Comparison of ENCODE assay signal across 8 cellular contexts in genomic region chr7:34972739-34973399, GRCh38.
A peak's percentile ranks its signal among the peaks of the same experiment; 100 is the strongest.
DNase-seq lines count a peak whose midpoint lies in the region; ATAC-seq lines count a peak whose summit lies in the region.
"Not testable (repeated sequence)": the region's sequence is repeated elsewhere in the genome, so short reads cannot be mapped to it uniquely, and the experiment has no call there.

No MANE protein-coding gene starts in this region.

- not testable (repeated sequence) for H3K9me3 Mint-ChIP-seq in stimulated activated memory B cell treated with anti-CD40 and anti-IgM and Interleukin-4, amounts not matched to agents 10 μg/mL and 1 μg/mL and 100 μg/mL, for 72 hours

- peak; percentile 18 for DNase-seq in SIG-M5 treated with dmso at 0.1 percent for 504 hours (lab: John Stamatoyannopoulos, UW; ENCODE audit: unreplicated experiment)

- peaks cover 32% of the 10 kb centered on the region for H3K36me3 Mint-ChIP-seq in stimulated activated memory B cell treated with anti-CD40 and anti-IgM and Interleukin-4, amounts not matched to agents 10 μg/mL and 1 μg/mL and 100 μg/mL, for 72 hours

- H3K4me1 Mint-ChIP-seq in stimulated activated memory B cell treated with anti-CD40 and anti-IgM and Interleukin-4, amounts not matched to agents 10 μg/mL and 1 μg/mL and 100 μg/mL, for 72 hours: not testable (repeated sequence)

- ATAC-seq in GM18520 (IDR thresholded peaks at IDR 0.05; ENCODE audit: unreplicated experiment) (peak; percentile 41), GM19395 (IDR thresholded peaks at IDR 0.05; ENCODE audit: unreplicated experiment) (peak; percentile 91), GM21529 (IDR thresholded peaks at IDR 0.05; ENCODE audit: unreplicated experiment) (peak; percentile 86), HG02678 (IDR thresholded peaks at IDR 0.05; ENCODE audit: unreplicated experiment) (peak; percentile 81), HG03135 (IDR thresholded peaks at IDR 0.05; ENCODE audit: unreplicated experiment) (peak; percentile 67), HG03565 (IDR thresholded peaks at IDR 0.05; ENCODE audit: unreplicated experiment) (peak; percentile 62)
- peak; percentile 70 for ATAC-seq in stimulated activated memory B cell treated with anti-CD40 and anti-IgM and Interleukin-4, amounts not matched to agents 10 μg/mL and 1 μg/mL and 100 μg/mL, for 72 hours

- H3K4me3 Mint-ChIP-seq in stimulated activated memory B cell treated with anti-CD40 and anti-IgM and Interleukin-4, amounts not matched to agents 10 μg/mL and 1 μg/mL and 100 μg/mL, for 72 hours: not testable (repeated sequence)

- not testable (repeated sequence) for H3K27me3 Mint-ChIP-seq in stimulated activated memory B cell treated with anti-CD40 and anti-IgM and Interleukin-4, amounts not matched to agents 10 μg/mL and 1 μg/mL and 100 μg/mL, for 72 hours

- H3K27ac Mint-ChIP-seq in stimulated activated memory B cell treated with anti-CD40 and anti-IgM and Interleukin-4, amounts not matched to agents 10 μg/mL and 1 μg/mL and 100 μg/mL, for 72 hours: not testable (repeated sequence)

Comparison
In these comparisons a context has a peak if more than half of its experiments do, and no peak if none do; other contexts are left out.
1. Peak in every context shown above with its lines: DNase-seq and ATAC-seq.
2. ATAC-seq: peak in every context shown above with its lines; median percentile 91 in GM19395; 86 in GM21529; 81 in HG02678; 70 in stimulated activated memory B cell treated with anti-CD40 and anti-IgM and Interleukin-4, amounts not matched to agents 10 μg/mL and 1 μg/mL and 100 μg/mL, for 72 hours; 67 in HG03135; 62 in HG03565; 41 in GM18520.